Comparison of ENCODE assay signal across 19 cellular contexts in genomic region chr3:42725454-42725853, GRCh38. TPM values are rescaled to one million over a fixed set of nuclear protein-coding genes. Genes with fewer than 3 reads are reported as not detected.
DNase-seq lines count a peak whose midpoint lies in the region.
"Had no signal": no experiment of that assay in that cellular context is flagged by ENCODE, and none has a peak within 500 bp of the region (broad histone marks: within the 10 kb centered on the region; RNA-seq: fewer than 3 reads in every experiment).

No MANE protein-coding gene starts in this region.

- H3K9me3 Mint-ChIP-seq in activated CD4-positive, alpha-beta T cell treated with anti-CD3 and anti-CD28 coated beads, Interleukin-2, amount 10 ng/mL, durations not matched to agents 24 days and 14 days, result no peaks in the 10 kb centered on the region
- no peaks in the 10 kb centered on the region for H3K9me3 Mint-ChIP-seq in activated naive CD4-positive, alpha-beta T cell treated with anti-CD3 and anti-CD28 coated beads, Interleukin-2, amount 10 ng/mL, durations not matched to agents 7 days and 5 days
- H3K9me3 Mint-ChIP-seq: CD8-positive, alpha-beta T cell had no signal

- peak overlapping the region; percentile 97 for H3K27ac ChIP-seq in temporal lobe (ENCODE audit: low read depth, low read length)
- H3K27ac ChIP-seq: BLaER1 treated with 17β-estradiol and CSF1 and Interleukin-3, amounts not matched to agents 10 nM and 100 nM; KMS-11 had no signal

- H3K4me1 Mint-ChIP-seq in activated CD4-positive, alpha-beta T cell treated with anti-CD3 and anti-CD28 coated beads, Interleukin-2, amount 10 ng/mL, durations not matched to agents 24 days and 14 days, result no peaks in the 10 kb centered on the region
- H3K4me1 Mint-ChIP-seq in activated naive CD4-positive, alpha-beta T cell treated with anti-CD3 and anti-CD28 coated beads, Interleukin-2, amount 10 ng/mL, durations not matched to agents 7 days and 5 days, result no peaks in the 10 kb centered on the region

- peak; percentile 83 for DNase-seq in SK-MEL-5 (ENCODE audit: low read depth, low spot score)
- peak; percentile 66 for DNase-seq in foreskin melanocyte
- peak; percentile 70 for DNase-seq in midbrain (lab: John Stamatoyannopoulos, UW)
- DNase-seq in activated CD4-positive, alpha-beta T cell treated with anti-CD3 and anti-CD28 coated beads, Interleukin-2, amount 10 ng/mL, durations not matched to agents 24 days and 14 days, result no peak
- DNase-seq in activated naive CD4-positive, alpha-beta T cell treated with anti-CD3 and anti-CD28 coated beads, Interleukin-2, amount 10 ng/mL, durations not matched to agents 7 days and 5 days, result no peak
- no peak for DNase-seq in KG1 (lab: John Stamatoyannopoulos, UW)
- DNase-seq: CD8-positive, alpha-beta T cell; HFFc6; MV-4-11; NCI-H1694 treated with DMSO at 0.1 percent for 48 hours; NK-92 treated with Interleukin-12 subunit alpha and Interleukin-12 subunit beta, amount 100 ng/mL, for 24 hours; Right ventricle myocardium superior had no signal

- intact Hi-C loops in activated CD4-positive, alpha-beta T cell treated with anti-CD3 and anti-CD28 coated beads, Interleukin-2, amount 10 ng/mL, durations not matched to agents 24 days and 14 days (cut with micrococcal nuclease), result no loop called here

- no peak overlapping the region for H3K27ac Mint-ChIP-seq in activated CD4-positive, alpha-beta T cell treated with anti-CD3 and anti-CD28 coated beads, Interleukin-2, amount 10 ng/mL, durations not matched to agents 24 days and 14 days
- no peak overlapping the region for H3K27ac Mint-ChIP-seq in activated naive CD4-positive, alpha-beta T cell treated with anti-CD3 and anti-CD28 coated beads, Interleukin-2, amount 10 ng/mL, durations not matched to agents 7 days and 5 days
- H3K27ac Mint-ChIP-seq: CD8-positive, alpha-beta T cell; HFFc6 had no signal

- in situ Hi-C loops in SK-MEL-5 (cut with HindIII; ENCODE audit: low pct_unique_long_range_greater_than_20kb, low sequenced_read_pairs), result no loop called here

- CTCF ChIA-PET in activated naive CD4-positive, alpha-beta T cell treated with anti-CD3 and anti-CD28 coated beads, Interleukin-2, amount 10 ng/mL, durations not matched to agents 7 days and 5 days (lab: Charles Lee), result no interaction called here

- H3K36me3 Mint-ChIP-seq in activated CD4-positive, alpha-beta T cell treated with anti-CD3 and anti-CD28 coated beads, Interleukin-2, amount 10 ng/mL, durations not matched to agents 24 days and 14 days (ENCODE audit: low read depth), result no peaks in the 10 kb centered on the region
- H3K36me3 Mint-ChIP-seq in activated naive CD4-positive, alpha-beta T cell treated with anti-CD3 and anti-CD28 coated beads, Interleukin-2, amount 10 ng/mL, durations not matched to agents 7 days and 5 days, result no peaks in the 10 kb centered on the region
- H3K36me3 Mint-ChIP-seq: CD8-positive, alpha-beta T cell had no signal

- peaks cover 13% of the 10 kb centered on the region for H3K27me3 Mint-ChIP-seq in activated CD4-positive, alpha-beta T cell treated with anti-CD3 and anti-CD28 coated beads, Interleukin-2, amount 10 ng/mL, durations not matched to agents 24 days and 14 days
- H3K27me3 Mint-ChIP-seq in activated naive CD4-positive, alpha-beta T cell treated with anti-CD3 and anti-CD28 coated beads, Interleukin-2, amount 10 ng/mL, durations not matched to agents 7 days and 5 days, result peaks cover 20% of the 10 kb centered on the region

- no peak overlapping the region for H3K4me3 Mint-ChIP-seq in activated CD4-positive, alpha-beta T cell treated with anti-CD3 and anti-CD28 coated beads, Interleukin-2, amount 10 ng/mL, durations not matched to agents 24 days and 14 days
- H3K4me3 Mint-ChIP-seq in activated naive CD4-positive, alpha-beta T cell treated with anti-CD3 and anti-CD28 coated beads, Interleukin-2, amount 10 ng/mL, durations not matched to agents 7 days and 5 days, result no peak overlapping the region
- H3K4me3 Mint-ChIP-seq: CD8-positive, alpha-beta T cell; HFFc6 had no signal

RNA-seq across cellular contexts. Expression of gene HHATL, which starts 22.9 kb away (rescaled TPM):
- not detected in 2 replicates for total RNA-seq in SK-MEL-5 (2014; rRNA removed; shearing (Covaris generic))
- polyA plus RNA-seq in SK-MEL-5 (2015; cell fraction: cytosol; rRNA removed), result not detected in 2 replicates
- polyA plus RNA-seq in SK-MEL-5 (2015; cell fraction: nucleus; rRNA removed), result not detected in 2 replicates
- not detected for total RNA-seq in temporal lobe
- total RNA-seq in activated CD4-positive, alpha-beta T cell treated with anti-CD3 and anti-CD28 coated beads, Interleukin-2, amount 10 ng/mL, durations not matched to agents 24 days and 14 days, result not detected in 2 replicates
- total RNA-seq: A673; CD8-positive, alpha-beta T cell; HFFc6; HT-29; NCI-H460; OCI-LY7 had no signal

RNA-seq across cellular contexts. Expression of gene KLHL40, which starts 40.1 kb away (rescaled TPM):
- total RNA-seq in SK-MEL-5 (2014; rRNA removed; shearing (Covaris generic)), result not detected in 2 replicates
- polyA plus RNA-seq in SK-MEL-5 (2015; cell fraction: cytosol; rRNA removed), result not detected in 2 replicates
- not detected in 2 replicates for polyA plus RNA-seq in SK-MEL-5 (2015; cell fraction: nucleus; rRNA removed)
- total RNA-seq in temporal lobe, result not detected
- total RNA-seq in activated CD4-positive, alpha-beta T cell treated with anti-CD3 and anti-CD28 coated beads, Interleukin-2, amount 10 ng/mL, durations not matched to agents 24 days and 14 days, result not detected in 2 replicates
- total RNA-seq: A673; CD8-positive, alpha-beta T cell; HFFc6; HT-29; NCI-H460; OCI-LY7 had no signal

RNA-seq across cellular contexts. Expression of gene CCDC13, which starts 47.6 kb away (rescaled TPM):
- total RNA-seq in SK-MEL-5 (2014; rRNA removed; shearing (Covaris generic)), result 0.48 TPM in 1 of 2 replicates, not detected in the other
- 0.25 TPM in 1 of 2 replicates, not detected in the other for polyA plus RNA-seq in SK-MEL-5 (2015; cell fraction: cytosol; rRNA removed)
- polyA plus RNA-seq in SK-MEL-5 (2015; cell fraction: nucleus; rRNA removed), result 0.41 and 0.91 TPM in 2 replicates
- 2.7 TPM for total RNA-seq in temporal lobe
- 0.16 TPM in 1 of 2 replicates, not detected in the other for total RNA-seq in activated CD4-positive, alpha-beta T cell treated with anti-CD3 and anti-CD28 coated beads, Interleukin-2, amount 10 ng/mL, durations not matched to agents 24 days and 14 days
- total RNA-seq: A673, HT-29 had no signal

Comparison
In these comparisons a context has a peak if more than half of its experiments do, and no peak if none do; other contexts are left out.
1. DNase-seq: peak in SK-MEL-5 (single experiment), foreskin melanocyte (single experiment) and midbrain (single experiment); none in activated CD4-positive, alpha-beta T cell treated with anti-CD3 and anti-CD28 coated beads, Interleukin-2, amount 10 ng/mL, durations not matched to agents 24 days and 14 days (single experiment), activated naive CD4-positive, alpha-beta T cell treated with anti-CD3 and anti-CD28 coated beads, Interleukin-2, amount 10 ng/mL, durations not matched to agents 7 days and 5 days (single experiment) and KG1 (single experiment).